40 cellular contexts compared by ENCODE assay signal in the genomic region with DNA sequence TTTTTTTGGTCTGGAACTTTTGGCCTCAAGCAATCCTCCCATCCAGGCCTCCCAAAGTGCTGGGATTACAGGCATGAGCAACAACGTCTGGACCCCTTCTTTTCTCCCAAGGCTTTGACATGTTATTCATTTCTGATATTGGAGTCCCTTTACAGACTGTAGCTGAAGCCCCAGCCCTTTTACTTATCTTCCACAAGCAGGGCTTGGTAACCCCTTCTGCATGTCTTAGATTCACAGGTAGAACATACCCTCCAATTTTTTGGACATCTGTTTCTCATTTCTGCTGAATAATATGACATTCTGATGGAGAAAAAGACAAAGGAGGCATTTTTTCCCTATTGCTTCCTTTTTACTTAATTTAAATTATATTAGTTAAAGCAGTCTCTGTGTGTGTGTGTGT. TPM values are rescaled to one million over a fixed set of nuclear protein-coding genes. Genes with fewer than 3 reads are reported as not detected.
"Had no signal": no experiment of that assay in that cellular context is flagged by ENCODE, and none has a peak within 500 bp of the region (broad histone marks: within the 10 kb centered on the region; RNA-seq: fewer than 3 reads in every experiment).

No MANE protein-coding gene starts in this region.

- H3K27ac ChIP-seq: adrenal gland, ascending aorta, body of pancreas, brain microvascular endothelial cell, breast epithelium, cardiac muscle cell had no signal

- H3K4me3 ChIP-seq: adrenal gland, ascending aorta, body of pancreas, breast epithelium, cardiac muscle cell had no signal

- H3K27me3 ChIP-seq: adrenal gland, ascending aorta, body of pancreas, brain microvascular endothelial cell, breast epithelium, cardiac muscle cell had no signal

- FAIRE-seq: astrocyte, bronchial epithelial cell had no signal

- H3K9me3 ChIP-seq: adrenal gland, ascending aorta, breast epithelium had no signal

- ATAC-seq: activated naive CD4-positive, alpha-beta T cell treated with anti-CD3 and anti-CD28 coated beads, Interleukin-2, amount 50 U/mL, for 72 hours; activated naive CD8-positive, alpha-beta T cell treated with anti-CD3 and anti-CD28 coated beads, Interleukin-2, amount 50 U/mL, for 24 hours; activated T-cell treated with anti-CD3 and anti-CD28 coated beads, Interleukin-2, amount 50 U/mL, for 4 hours; activated T-cell treated with anti-CD3 and anti-CD28 coated beads, Interleukin-2, amount 50 U/mL, for 72 hours; activated T-helper 17 cell treated with anti-CD3 and anti-CD28 coated beads, Interleukin-2, amount 50 U/mL, for 72 hours; body of pancreas had no signal

- H3K36me3 ChIP-seq: adrenal gland, ascending aorta, brain microvascular endothelial cell, breast epithelium, cardiac muscle cell had no signal

- DNase-seq: activated effector memory CD4-positive, alpha-beta T cell treated with anti-CD3 and anti-CD28 coated beads, Interleukin-2, amount 50 U/mL, for 16 hours; activated effector memory CD4-positive, alpha-beta T cell treated with Interleukin-2 at 50 U/mL for 16 hours; activated gamma-delta T cell; activated gamma-delta T cell treated with Interleukin-2 at 50 U/mL for 16 hours; activated naive CD4-positive, alpha-beta T cell; activated naive CD4-positive, alpha-beta T cell treated with anti-CD3 and anti-CD28 coated beads for 36 hours; activated naive CD4-positive, alpha-beta T cell treated with anti-CD3 and anti-CD28 coated beads, Interleukin-2, amount 10 ng/mL, durations not matched to agents 7 days and 5 days; activated naive CD4-positive, alpha-beta T cell treated with anti-CD3 and anti-CD28 coated beads, Interleukin-2, amount 50 U/mL, for 16 hours; activated naive CD4-positive, alpha-beta T cell treated with Interleukin-2 at 50 U/mL for 16 hours; activated naive CD8-positive, alpha-beta T cell treated with anti-CD3 and anti-CD28 coated beads for 36 hours; activated naive CD8-positive, alpha-beta T cell treated with anti-CD3 and anti-CD28 coated beads, Interleukin-2, amount 10 ng/mL, durations not matched to agents 7 days and 5 days; activated naive CD8-positive, alpha-beta T cell treated with anti-CD3 and anti-CD28 coated beads, Interleukin-2, amount 50 U/mL, for 24 hours; activated T-cell treated with anti-CD3 and anti-CD28 coated beads, Interleukin-2, amount 50 U/mL, for 1 hour; activated T-cell treated with anti-CD3 and anti-CD28 coated beads, Interleukin-2, amount 50 U/mL, for 24 hours; activated T-cell treated with anti-CD3 and anti-CD28 coated beads, Interleukin-2, amount 50 U/mL, for 4 hours; activated T-cell treated with anti-CD3 and anti-CD28 coated beads, Interleukin-2, amount 50 U/mL, for 48 hours; activated T-cell treated with anti-CD3 and anti-CD28 coated beads, Interleukin-2, amount 50 U/mL, for 72 hours; adrenal gland; amniotic stem cell; amygdala; anterior cingulate cortex; aorta; body of pancreas; brain microvascular endothelial cell; caudate nucleus; central memory CD4-positive, alpha-beta T cell; cerebellar nuclear complex had no signal

- H3K4me1 ChIP-seq: adrenal gland, ascending aorta, body of pancreas, breast epithelium had no signal

RNA-seq across cellular contexts. Expression of gene RGS21, which starts 39.2 kb away (rescaled TPM):
- total RNA-seq: activated naive CD4-positive, alpha-beta T cell treated with anti-CD3 and anti-CD28 coated beads for 36 hours; activated naive CD4-positive, alpha-beta T cell treated with anti-CD3 and anti-CD28 coated beads, Interleukin-2, amount 50 U/mL, for 72 hours; activated naive CD8-positive, alpha-beta T cell treated with anti-CD3 and anti-CD28 coated beads for 36 hours; activated naive CD8-positive, alpha-beta T cell treated with anti-CD3 and anti-CD28 coated beads, Interleukin-2, amount 10 ng/mL, durations not matched to agents 7 days and 5 days; activated T-cell treated with anti-CD3 and anti-CD28 coated beads, Interleukin-2, amount 50 U/mL, for 4 hours; activated T-cell treated with anti-CD3 and anti-CD28 coated beads, Interleukin-2, amount 50 U/mL, for 72 hours; activated T-helper 1 cell treated with anti-CD3 and anti-CD28 coated beads, Interleukin-12 subunit alpha, Interleukin-12 subunit beta, Interleukin-2, Interleukin-4 antibody, amounts not matched to agents 30 ng/mL and 10 ng/mL and 1 ng/mL, durations not matched to agents 14 hours and 24 hours and 36 hours; activated T-helper 17 cell treated with anti-CD3 and anti-CD28 coated beads, Interleukin-2, amount 50 U/mL, for 72 hours; activated T-helper 2 cell treated with anti-CD3 and anti-CD28 coated beads, Interferon-gamma antibody, Interleukin-2, Interleukin-4, amounts not matched to agents 10 μg/mL and 5 μg/mL and 100 μg/mL, durations not matched to agents 14 hours and 24 hours and 36 hours; adrenal gland; aorta; ascending aorta; astrocyte; body of pancreas; breast epithelium; bronchial epithelial cell; cardiac muscle cell; cardiac septum; cerebellum; chondrocyte had no signal
- polyA plus RNA-seq: adipose tissue, adrenal gland, aorta, cardiac muscle cell had no signal
